Comparison of ENCODE assay signal across 7 cellular contexts in the genomic region with DNA sequence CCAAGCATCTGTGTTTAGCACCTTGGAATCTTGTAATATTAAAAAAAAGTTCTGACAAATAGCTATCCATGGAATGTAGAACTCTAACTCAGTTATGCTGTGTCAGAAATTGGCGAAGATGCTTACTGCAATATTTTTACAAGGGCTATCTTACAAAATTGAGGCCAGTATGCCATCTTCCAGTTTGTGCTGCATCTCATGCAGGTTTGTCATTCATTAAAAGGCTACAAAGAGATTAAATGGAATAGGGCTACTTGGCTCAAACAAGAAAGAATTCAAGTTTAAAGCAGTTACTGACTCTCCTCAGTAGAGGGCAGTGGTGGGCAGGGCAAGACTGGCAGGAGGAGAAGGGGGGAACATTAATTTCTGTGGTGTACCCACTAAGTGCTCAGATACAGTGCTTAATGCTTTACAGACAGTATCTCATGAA.
A peak's percentile ranks its signal among the peaks of the same experiment; 100 is the strongest.
DNase-seq lines count a peak whose midpoint lies in the region; ATAC-seq, FAIRE-seq and TF ChIP-seq lines count a peak whose summit lies in the region.

No MANE protein-coding gene starts in this region.

- no peak for TF ChIP-seq EP300 in H1 (IDR thresholded peaks at IDR 0.05; ENCODE audit: borderline replicate concordance in 1 of 2, low read depth in 2 of 2, low read length in 2 of 2)

- H2AK5ac ChIP-seq in H1 (ENCODE audit: low read depth, low read length) = no peak overlapping the region

- H3K27ac ChIP-seq in MM.1S (ENCODE audit: low read length) (no peak overlapping the region), H1 (ENCODE audit: low read depth, low read length) (no peak overlapping the region), parathyroid adenoma (no peak overlapping the region)

- H4K20me1 ChIP-seq in MM.1S (ENCODE audit: insufficient read depth, low read length) = no peaks in the 10 kb centered on the region
- no peaks in the 10 kb centered on the region for H4K20me1 ChIP-seq in H1 (replicated peaks in 1 of 2; ENCODE audit: control insufficient read depth in 1 of 2, insufficient read depth in 2 of 2, low read length in 2 of 2)

- no peak overlapping the region for H3K56ac ChIP-seq in H1 (replicated peaks; ENCODE audit: insufficient read length, low read depth, low read length)

- H2BK20ac ChIP-seq in H1 (ENCODE audit: low read length) = no peak overlapping the region

- H3K4ac ChIP-seq in H1 (replicated peaks; ENCODE audit: insufficient read length, low read depth, low read length) = no peak overlapping the region

- H3K23ac ChIP-seq in H1 (ENCODE audit: insufficient read length) = no peak overlapping the region

- no peak overlapping the region for H4K5ac ChIP-seq in H1 (ENCODE audit: insufficient read length, low read depth, low read length)

- H4K91ac ChIP-seq in H1 (replicated peaks; ENCODE audit: insufficient read length, low read length) = no peak overlapping the region

- DNase-seq in GM10266 (ENCODE audit: extremely low spot score) = peak; percentile 6
- DNase-seq in MM.1S = no peak
- DNase-seq in H1 (ENCODE audit: low read depth in 1 of 2, low spot score in 2 of 2) = no peak
- no peak for DNase-seq in mesenteric fat pad (ENCODE audit: low spot score)
- no peak for DNase-seq in activated effector memory CD4-positive, alpha-beta T cell treated with Interleukin-2 at 50 U/mL for 16 hours

- no peaks in the 10 kb centered on the region for H3K79me2 ChIP-seq in MM.1S (ENCODE audit: low read length)
- no peaks in the 10 kb centered on the region for H3K79me2 ChIP-seq in H1 (ENCODE audit: control insufficient read depth in 1 of 2, insufficient read depth in 2 of 2, low read length in 2 of 2)
- H3K79me2 ChIP-seq in parathyroid adenoma = no peaks in the 10 kb centered on the region

- H3K9ac ChIP-seq in MM.1S (ENCODE audit: low read length) (no peak overlapping the region), H1 (replicated peaks in 1 of 4; ENCODE audit: extremely low read depth in 1 of 4, low read depth in 3 of 4, low read length in 3 of 4) (no peak overlapping the region), parathyroid adenoma (no peak overlapping the region)

- FAIRE-seq in H1 (lab: Jason Lieb, UNC) = peak; percentile 98

- H3K18ac ChIP-seq in H1 (ENCODE audit: extremely low read depth, low read length) = no peak overlapping the region

- TF ChIP-seq CTCF in GM10266 (IDR thresholded peaks at IDR 0.05; ENCODE audit: control insufficient read depth, insufficient read depth, low read depth, missing control alignments) = peak; percentile 52
- TF ChIP-seq CTCF in MM.1S (IDR thresholded peaks at IDR 0.05; ENCODE audit: low read length) = peak; percentile 60
- peak in 2 of 3 experiments; percentile 61 to 75; a peak in 3 of 4 replicates for TF ChIP-seq CTCF in H1 (IDR thresholded peaks at IDR 0.05; ENCODE audit: control extremely low read depth in 1 of 3, insufficient read depth in 1 of 3, low read depth in 1 of 3, low read length in 3 of 3)
- peak; percentile 54 for TF ChIP-seq CTCF in parathyroid adenoma (IDR thresholded peaks at IDR 0.05)

- H3K14ac ChIP-seq in H1 (ENCODE audit: insufficient read length) = no peak overlapping the region

- H3K36me3 ChIP-seq in MM.1S (replicated peaks; ENCODE audit: insufficient read depth, low read length) (no peaks in the 10 kb centered on the region), H1 (ENCODE audit: control insufficient read depth in 2 of 4, insufficient read depth in 4 of 4, low read length in 3 of 4) (no peaks in the 10 kb centered on the region), parathyroid adenoma (ENCODE audit: control insufficient read depth, insufficient read depth, low read length) (no peaks in the 10 kb centered on the region)

- no peaks in the 10 kb centered on the region for H3K79me1 ChIP-seq in H1 (ENCODE audit: low read depth, low read length)

- TF ChIP-seq POLR2A in H1 (IDR thresholded peaks at IDR 0.05; ENCODE audit: control extremely low read depth in 1 of 2, low read depth in 2 of 2, low read length in 2 of 2) = no peak

- CTCF ChIA-PET in H1 (lab: Charles Lee; ENCODE audit: partially characterized antibody) = interaction anchor here (0.6 to 3.9 kb wide), 26 partner anchors 8 to 589 kb away, joined by 3 to 30 read pairs (median 4); no protein-coding TSS in a partner anchor

- H2BK15ac ChIP-seq in H1 (ENCODE audit: low read length) = no peak overlapping the region

- no peaks in the 10 kb centered on the region for H3K23me2 ChIP-seq in H1 (ENCODE audit: low read depth, low read length)

- H2BK120ac ChIP-seq in H1 (replicated peaks; ENCODE audit: low read depth, low read length) = no peak overlapping the region

- no peak overlapping the region for H2BK12ac ChIP-seq in H1 (ENCODE audit: low read depth, low read length)

- no peak overlapping the region for H3K4me3 ChIP-seq in MM.1S (ENCODE audit: low read length)
- no peak overlapping the region for H3K4me3 ChIP-seq in H1 (ENCODE audit: extremely low read depth in 1 of 4, insufficient read depth in 2 of 4, low read depth in 3 of 4, low read length in 4 of 4)
- no peak overlapping the region for H3K4me3 ChIP-seq in parathyroid adenoma (ENCODE audit: low read depth, low read length)

- POLR2A ChIA-PET in H1 (lab: Charles Lee; ENCODE audit: partially characterized antibody) = no interaction called here

- H3K9me2 ChIP-seq in MM.1S (replicated peaks; ENCODE audit: insufficient read depth, low read length) = no peaks in the 10 kb centered on the region

- H3K9me3 ChIP-seq in MM.1S (replicated peaks; ENCODE audit: insufficient read depth, low read length) (no peaks in the 10 kb centered on the region), H1 (ENCODE audit: insufficient read depth in 2 of 2, low read depth in 1 of 2, low read length in 1 of 2) (no peaks in the 10 kb centered on the region), parathyroid adenoma (ENCODE audit: control insufficient read depth, low read length) (no peaks in the 10 kb centered on the region)

- H3K27me3 ChIP-seq in MM.1S (replicated peaks; ENCODE audit: insufficient read depth, low read length) (no peaks in the 10 kb centered on the region), H1 (replicated peaks in 1 of 4; ENCODE audit: control insufficient read depth in 3 of 4, extremely low read depth in 1 of 4, insufficient read depth in 3 of 4, low read length in 3 of 4) (no peaks in the 10 kb centered on the region), parathyroid adenoma (ENCODE audit: control insufficient read depth, insufficient read depth, low read length) (no peaks in the 10 kb centered on the region)

- no peak overlapping the region for H2AFZ ChIP-seq in MM.1S (ENCODE audit: low read length)
- H2AFZ ChIP-seq in H1 (ENCODE audit: low read length) = no peak overlapping the region
- no peak overlapping the region for H2AFZ ChIP-seq in parathyroid adenoma

- ATAC-seq in GM18907 (IDR thresholded peaks at IDR 0.05; ENCODE audit: unreplicated experiment) = no peak

- no peak overlapping the region for H2BK5ac ChIP-seq in H1 (ENCODE audit: low read depth, low read length)

- no peaks in the 10 kb centered on the region for H3F3A ChIP-seq in MM.1S (ENCODE audit: insufficient read depth, low read length)

- peak; percentile 81 to 86 for TF ChIP-seq RAD21 in H1 (IDR thresholded peaks at IDR 0.05 in 1 of 2, conservative IDR thresholded peaks at IDR 0.05 in 1 of 2; ENCODE audit: low read depth in 2 of 2, low read length in 2 of 2)

- H3K4me1 ChIP-seq in MM.1S (ENCODE audit: low read length) (no peaks in the 10 kb centered on the region), H1 (replicated peaks in 1 of 4; ENCODE audit: control insufficient read depth in 3 of 4, insufficient read depth in 4 of 4, low read length in 3 of 4) (no peaks in the 10 kb centered on the region), parathyroid adenoma (no peaks in the 10 kb centered on the region)

- H3K4me2 ChIP-seq in MM.1S (ENCODE audit: low read depth, low read length) (no peak overlapping the region), H1 (ENCODE audit: insufficient read depth in 1 of 2, low read depth in 2 of 2, low read length in 2 of 2) (no peak overlapping the region), parathyroid adenoma (ENCODE audit: low read length) (no peak overlapping the region)

- 50% methylated on average over 1 of the region's 1 CpG; no CpG with 5 or more reads in 1 of the 2 experiments for WGBS in H1 (ENCODE audit: extremely low coverage in 1 of 2, insufficient coverage in 1 of 2, insufficient read length in 1 of 2, insufficient replicate concordance in 2 of 2, low coverage in 1 of 2, low lambda C conversion rate in 2 of 2, missing lambda C conversion rate in 1 of 2), 2 experiments

- no peak overlapping the region for H4K8ac ChIP-seq in H1 (ENCODE audit: extremely low read depth, insufficient read depth, low read length)

TF ChIP-seq in H1, 55 proteins besides CTCF, POLR2A, EP300 and RAD21 (continues in another document):
- no peak for TF ChIP-seq HDAC2 (IDR thresholded peaks at IDR 0.05; ENCODE audit: borderline replicate concordance in 1 of 2, low read depth in 2 of 2, low read length in 2 of 2)
- no peak for TF ChIP-seq BCL11A (IDR thresholded peaks at IDR 0.05; ENCODE audit: low read depth in 2 of 2, low read length in 2 of 2)
- no peak for TF ChIP-seq KDM5A (IDR thresholded peaks at IDR 0.05; ENCODE audit: low read length)
- TF ChIP-seq BACH1 (IDR thresholded peaks at IDR 0.05; ENCODE audit: low read length) = no peak
- TF ChIP-seq, protein P1, sequence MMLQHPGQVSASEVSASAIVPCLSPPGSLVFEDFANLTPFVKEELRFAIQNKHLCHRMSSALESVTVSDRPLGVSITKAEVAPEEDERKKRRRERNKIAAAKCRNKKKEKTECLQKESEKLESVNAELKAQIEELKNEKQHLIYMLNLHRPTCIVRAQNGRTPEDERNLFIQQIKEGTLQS (IDR thresholded peaks at IDR 0.05; ENCODE audit: insufficient read depth, low read depth, low read length) = no peak
- TF ChIP-seq, protein P2, sequence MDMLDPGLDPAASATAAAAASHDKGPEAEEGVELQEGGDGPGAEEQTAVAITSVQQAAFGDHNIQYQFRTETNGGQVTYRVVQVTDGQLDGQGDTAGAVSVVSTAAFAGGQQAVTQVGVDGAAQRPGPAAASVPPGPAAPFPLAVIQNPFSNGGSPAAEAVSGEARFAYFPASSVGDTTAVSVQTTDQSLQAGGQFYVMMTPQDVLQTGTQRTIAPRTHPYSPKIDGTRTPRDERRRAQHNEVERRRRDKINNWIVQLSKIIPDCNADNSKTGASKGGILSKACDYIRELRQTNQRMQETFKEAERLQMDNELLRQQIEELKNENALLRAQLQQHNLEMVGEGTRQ (IDR thresholded peaks at IDR 0.05; ENCODE audit: low read length) = no peak
- TF ChIP-seq ATF2 (IDR thresholded peaks at IDR 0.05; ENCODE audit: low read length) = no peak
